Comparison of ENCODE assay signal across 1 cellular context in the genomic region with DNA sequence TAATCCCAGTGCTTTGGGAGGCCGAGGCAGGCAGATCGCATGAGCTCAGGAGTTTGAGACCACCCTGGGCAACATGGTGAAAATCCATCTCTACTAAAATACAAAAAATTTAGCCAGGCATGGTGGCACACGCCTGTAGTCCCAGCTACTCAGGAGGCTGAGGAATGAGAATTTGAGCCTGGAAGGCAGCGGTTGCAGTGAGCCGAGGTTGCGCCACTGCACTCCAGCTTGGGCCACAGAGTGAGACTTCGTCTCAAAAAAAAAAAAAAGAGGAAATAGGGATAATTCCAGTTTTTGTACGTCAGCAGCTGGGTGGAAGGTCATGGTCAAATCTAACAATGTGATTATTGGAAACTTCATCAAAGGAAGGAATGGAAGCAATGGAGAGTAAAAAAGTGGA.
TF ChIP-seq lines count a peak whose summit lies in the region.

No MANE protein-coding gene starts in this region.

TF ChIP-seq in GM12878, 131 proteins besides CTCF, POLR2A, EP300 and RAD21:
- TF ChIP-seq, protein P1, sequence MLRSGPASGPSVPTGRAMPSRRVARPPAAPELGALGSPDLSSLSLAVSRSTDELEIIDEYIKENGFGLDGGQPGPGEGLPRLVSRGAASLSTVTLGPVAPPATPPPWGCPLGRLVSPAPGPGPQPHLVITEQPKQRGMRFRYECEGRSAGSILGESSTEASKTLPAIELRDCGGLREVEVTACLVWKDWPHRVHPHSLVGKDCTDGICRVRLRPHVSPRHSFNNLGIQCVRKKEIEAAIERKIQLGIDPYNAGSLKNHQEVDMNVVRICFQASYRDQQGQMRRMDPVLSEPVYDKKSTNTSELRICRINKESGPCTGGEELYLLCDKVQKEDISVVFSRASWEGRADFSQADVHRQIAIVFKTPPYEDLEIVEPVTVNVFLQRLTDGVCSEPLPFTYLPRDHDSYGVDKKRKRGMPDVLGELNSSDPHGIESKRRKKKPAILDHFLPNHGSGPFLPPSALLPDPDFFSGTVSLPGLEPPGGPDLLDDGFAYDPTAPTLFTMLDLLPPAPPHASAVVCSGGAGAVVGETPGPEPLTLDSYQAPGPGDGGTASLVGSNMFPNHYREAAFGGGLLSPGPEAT (IDR thresholded peaks at IDR 0.05; ENCODE audit: low read depth), result no peak
- TF ChIP-seq, protein P2, sequence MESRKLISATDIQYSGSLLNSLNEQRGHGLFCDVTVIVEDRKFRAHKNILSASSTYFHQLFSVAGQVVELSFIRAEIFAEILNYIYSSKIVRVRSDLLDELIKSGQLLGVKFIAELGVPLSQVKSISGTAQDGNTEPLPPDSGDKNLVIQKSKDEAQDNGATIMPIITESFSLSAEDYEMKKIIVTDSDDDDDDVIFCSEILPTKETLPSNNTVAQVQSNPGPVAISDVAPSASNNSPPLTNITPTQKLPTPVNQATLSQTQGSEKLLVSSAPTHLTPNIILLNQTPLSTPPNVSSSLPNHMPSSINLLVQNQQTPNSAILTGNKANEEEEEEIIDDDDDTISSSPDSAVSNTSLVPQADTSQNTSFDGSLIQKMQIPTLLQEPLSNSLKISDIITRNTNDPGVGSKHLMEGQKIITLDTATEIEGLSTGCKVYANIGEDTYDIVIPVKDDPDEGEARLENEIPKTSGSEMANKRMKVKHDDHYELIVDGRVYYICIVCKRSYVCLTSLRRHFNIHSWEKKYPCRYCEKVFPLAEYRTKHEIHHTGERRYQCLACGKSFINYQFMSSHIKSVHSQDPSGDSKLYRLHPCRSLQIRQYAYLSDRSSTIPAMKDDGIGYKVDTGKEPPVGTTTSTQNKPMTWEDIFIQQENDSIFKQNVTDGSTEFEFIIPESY (IDR thresholded peaks at IDR 0.05), result peak; percentile 81
- no peak for TF ChIP-seq MXI1 (IDR thresholded peaks at IDR 0.05; ENCODE audit: low read depth, low read length)
- no peak for TF ChIP-seq POU2F2 (IDR thresholded peaks at IDR 0.05; ENCODE audit: borderline replicate concordance, low read depth, low read length)
- no peak for TF ChIP-seq RUNX3 (IDR thresholded peaks at IDR 0.05; ENCODE audit: low read length)
- TF ChIP-seq, protein P3, sequence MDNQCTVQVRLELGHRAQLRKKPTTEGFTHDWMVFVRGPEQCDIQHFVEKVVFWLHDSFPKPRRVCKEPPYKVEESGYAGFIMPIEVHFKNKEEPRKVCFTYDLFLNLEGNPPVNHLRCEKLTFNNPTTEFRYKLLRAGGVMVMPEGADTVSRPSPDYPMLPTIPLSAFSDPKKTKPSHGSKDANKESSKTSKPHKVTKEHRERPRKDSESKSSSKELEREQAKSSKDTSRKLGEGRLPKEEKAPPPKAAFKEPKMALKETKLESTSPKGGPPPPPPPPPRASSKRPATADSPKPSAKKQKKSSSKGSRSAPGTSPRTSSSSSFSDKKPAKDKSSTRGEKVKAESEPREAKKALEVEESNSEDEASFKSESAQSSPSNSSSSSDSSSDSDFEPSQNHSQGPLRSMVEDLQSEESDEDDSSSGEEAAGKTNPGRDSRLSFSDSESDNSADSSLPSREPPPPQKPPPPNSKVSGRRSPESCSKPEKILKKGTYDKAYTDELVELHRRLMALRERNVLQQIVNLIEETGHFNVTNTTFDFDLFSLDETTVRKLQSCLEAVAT (IDR thresholded peaks at IDR 0.05), result 0 out of 2 replicates have a peak, but pooled peaks have one; percentile 61
- TF ChIP-seq MEF2A (IDR thresholded peaks at IDR 0.05; ENCODE audit: insufficient read depth, low read depth, low read length), result no peak
- no peak for TF ChIP-seq YY1 (IDR thresholded peaks at IDR 0.05; ENCODE audit: low read depth, low read length)
- no peak for TF ChIP-seq FOXM1 (IDR thresholded peaks at IDR 0.05; ENCODE audit: low read depth, low read length)
- no peak for TF ChIP-seq MTA2 (IDR thresholded peaks at IDR 0.05; ENCODE audit: low read depth)
TF ChIP-seq in GM12878: peak in this region for 2.
